In the genomic region with DNA sequence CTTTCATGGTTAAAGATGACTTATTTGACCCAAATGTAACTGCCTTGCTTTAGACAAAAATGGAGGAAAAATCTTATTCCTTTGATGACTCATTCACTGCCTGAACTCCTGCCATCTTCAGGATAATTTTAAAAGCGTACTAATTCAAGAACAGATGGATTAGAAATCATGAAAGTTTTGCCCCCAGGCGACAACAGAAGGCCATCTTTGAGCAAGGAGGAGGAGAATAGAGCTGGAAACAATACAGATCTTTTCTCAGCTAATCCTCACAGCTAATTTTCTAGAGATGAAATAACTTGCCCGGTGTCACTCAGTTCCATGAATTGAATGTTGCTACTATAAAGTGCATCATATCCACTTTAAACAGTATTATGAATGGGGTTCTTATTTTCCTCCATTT, we compare ENCODE assay signal across 1 cellular context.
TF ChIP-seq lines count a peak whose summit lies in the region.

No MANE protein-coding gene starts in this region.

TF ChIP-seq in A549, 52 proteins besides CTCF, POLR2A, EP300 and RAD21 (continued from another document):
- TF ChIP-seq FOSL2 (IDR thresholded peaks at IDR 0.05) (no peak), FOSL2 (CRISPR knock-in tag; IDR thresholded peaks at IDR 0.05) (peak; percentile 50; the same call in 1 of the 2 replicates), TFCP2L1 (CRISPR knock-in tag; IDR thresholded peaks at IDR 0.05) (no peak), HOXB5 (CRISPR knock-in tag; IDR thresholded peaks at IDR 0.05) (no peak)
TF ChIP-seq in A549: peak in this region for 1.
